ENCODE assay signal across 8 cellular contexts in genomic region chr1:15523104-15523921, GRCh38. TPM values are rescaled to one million over a fixed set of nuclear protein-coding genes. Genes with fewer than 3 reads are reported as not detected.
DNase-seq lines count a peak whose midpoint lies in the region; ATAC-seq and TF ChIP-seq lines count a peak whose summit lies in the region.

No MANE protein-coding gene starts in this region.

- H3K4me3 ChIP-seq in liver (ENCODE audit: low read depth in 1 of 3, low read length in 3 of 3) (peak overlapping the region; percentile 51 to 78 (median 65)), thyroid gland (replicated peaks in 1 of 3) (peak overlapping the region; percentile 5 to 65 (median 58))

- peak overlapping the region; percentile 78 to 80 for H3K9ac ChIP-seq in liver (ENCODE audit: low read depth in 1 of 2, low read length in 2 of 2)

- no peaks in the 10 kb centered on the region for H3K27me3 ChIP-seq in liver (ENCODE audit: control insufficient read depth in 4 of 4, insufficient read depth in 4 of 4, low read length in 3 of 4)
- no peaks in the 10 kb centered on the region for H3K27me3 ChIP-seq in thyroid gland

- H3K9me3 ChIP-seq in liver (ENCODE audit: control insufficient read depth in 4 of 4, low read length in 3 of 4) = no peaks in the 10 kb centered on the region
- no peaks in the 10 kb centered on the region for H3K9me3 ChIP-seq in thyroid gland

- peaks cover 9% of the 10 kb centered on the region for H3K36me3 Mint-ChIP-seq in activated CD8-positive, alpha-beta memory T cell treated with anti-CD3 and anti-CD28 coated beads, Interleukin-2, amount 10 ng/mL, durations not matched to agents 7 days and 5 days

- intact Hi-C loops in thyroid gland (cut with DNase I) = no loop called here

- H3K27ac ChIP-seq in angular gyrus (ENCODE audit: low read depth, low read length) (peak overlapping the region; percentile 79), liver (ENCODE audit: low read depth in 1 of 2, low read length in 2 of 2) (peak overlapping the region; percentile 82 to 99), thyroid gland (peak overlapping the region; percentile 5 to 98 (median 94))

- peaks cover 54% of the 10 kb centered on the region for H3K4me1 Mint-ChIP-seq in activated CD8-positive, alpha-beta memory T cell treated with anti-CD3 and anti-CD28 coated beads, Interleukin-2, amount 10 ng/mL, durations not matched to agents 7 days and 5 days

- no peak for DNase-seq in activated CD8-positive, alpha-beta memory T cell treated with anti-CD3 and anti-CD28 coated beads, Interleukin-2, amount 10 ng/mL, durations not matched to agents 7 days and 5 days
- DNase-seq in activated CD8-positive, alpha-beta memory T cell treated with anti-CD3 and anti-CD28 coated beads, Interleukin-2, amount 50 U/mL, for 48 hours = no peak
- DNase-seq in thyroid gland = no peak
- DNase-seq in GM10266 (ENCODE audit: extremely low spot score) = no peak
- no peak for DNase-seq in NCI-H2107 (lab: John Stamatoyannopoulos, UW)

- H3K4me1 ChIP-seq in liver (ENCODE audit: control insufficient read depth in 4 of 4, insufficient read depth in 4 of 4, low read length in 3 of 4) = peaks cover 3 to 35% (median 24%) of the 10 kb centered on the region in 4 donors
- H3K4me1 ChIP-seq in thyroid gland = peaks cover 28 to 35% of the 10 kb centered on the region in 2 donors

- H3K36me3 ChIP-seq in liver (ENCODE audit: control insufficient read depth in 4 of 4, insufficient read depth in 3 of 4, low read depth in 1 of 4, low read length in 3 of 4) (no peaks in the 10 kb centered on the region), thyroid gland (no peaks in the 10 kb centered on the region)

- 66% methylated on average over 12 of the region's 12 CpGs for WGBS in liver
- WGBS in thyroid gland, 2 donors = 59 to 61% methylated on average over 12 of the region's 12 CpGs

- no peak for ATAC-seq in activated CD8-positive, alpha-beta memory T cell treated with anti-CD3 and anti-CD28 coated beads, Interleukin-2, amount 10 ng/mL, durations not matched to agents 7 days and 5 days
- ATAC-seq in HG03139 (IDR thresholded peaks at IDR 0.05; ENCODE audit: unreplicated experiment) = no peak

- H3K27ac Mint-ChIP-seq in activated CD8-positive, alpha-beta memory T cell treated with anti-CD3 and anti-CD28 coated beads, Interleukin-2, amount 10 ng/mL, durations not matched to agents 7 days and 5 days = peak overlapping the region; percentile 100

- no peak for TF ChIP-seq POLR2A in thyroid gland (IDR thresholded peaks at IDR 0.05)

- no peaks in the 10 kb centered on the region for H3K27me3 Mint-ChIP-seq in activated CD8-positive, alpha-beta memory T cell treated with anti-CD3 and anti-CD28 coated beads, Interleukin-2, amount 10 ng/mL, durations not matched to agents 7 days and 5 days

- CTCF ChIA-PET in activated CD8-positive, alpha-beta memory T cell treated with anti-CD3 and anti-CD28 coated beads, Interleukin-2, amount 10 ng/mL, durations not matched to agents 7 days and 5 days (lab: Charles Lee) = interaction anchor here (1.0 to 1.3 kb wide), 3 partner anchors 56 to 218 kb away, joined by 3 to 4 read pairs (median 3); no protein-coding TSS in a partner anchor

- H3K4me3 Mint-ChIP-seq in activated CD8-positive, alpha-beta memory T cell treated with anti-CD3 and anti-CD28 coated beads, Interleukin-2, amount 10 ng/mL, durations not matched to agents 7 days and 5 days = peak overlapping the region; percentile 87

- TF ChIP-seq CTCF in liver (IDR thresholded peaks at IDR 0.05; ENCODE audit: low read depth, low read length, missing input control) (no peak), thyroid gland (IDR thresholded peaks at IDR 0.05) (no peak), GM10266 (IDR thresholded peaks at IDR 0.05; ENCODE audit: control insufficient read depth, insufficient read depth, low read depth, missing control alignments) (no peak)

- TF ChIP-seq RAD21 in liver (IDR thresholded peaks at IDR 0.05) = no peak

- H3K9me3 Mint-ChIP-seq in activated CD8-positive, alpha-beta memory T cell treated with anti-CD3 and anti-CD28 coated beads, Interleukin-2, amount 10 ng/mL, durations not matched to agents 7 days and 5 days (ENCODE audit: low read depth) = no peaks in the 10 kb centered on the region

TF ChIP-seq in liver, 16 proteins besides CTCF, POLR2A, EP300 and RAD21:
- no peak for TF ChIP-seq MAX (IDR thresholded peaks at IDR 0.05)
- TF ChIP-seq, protein P1, sequence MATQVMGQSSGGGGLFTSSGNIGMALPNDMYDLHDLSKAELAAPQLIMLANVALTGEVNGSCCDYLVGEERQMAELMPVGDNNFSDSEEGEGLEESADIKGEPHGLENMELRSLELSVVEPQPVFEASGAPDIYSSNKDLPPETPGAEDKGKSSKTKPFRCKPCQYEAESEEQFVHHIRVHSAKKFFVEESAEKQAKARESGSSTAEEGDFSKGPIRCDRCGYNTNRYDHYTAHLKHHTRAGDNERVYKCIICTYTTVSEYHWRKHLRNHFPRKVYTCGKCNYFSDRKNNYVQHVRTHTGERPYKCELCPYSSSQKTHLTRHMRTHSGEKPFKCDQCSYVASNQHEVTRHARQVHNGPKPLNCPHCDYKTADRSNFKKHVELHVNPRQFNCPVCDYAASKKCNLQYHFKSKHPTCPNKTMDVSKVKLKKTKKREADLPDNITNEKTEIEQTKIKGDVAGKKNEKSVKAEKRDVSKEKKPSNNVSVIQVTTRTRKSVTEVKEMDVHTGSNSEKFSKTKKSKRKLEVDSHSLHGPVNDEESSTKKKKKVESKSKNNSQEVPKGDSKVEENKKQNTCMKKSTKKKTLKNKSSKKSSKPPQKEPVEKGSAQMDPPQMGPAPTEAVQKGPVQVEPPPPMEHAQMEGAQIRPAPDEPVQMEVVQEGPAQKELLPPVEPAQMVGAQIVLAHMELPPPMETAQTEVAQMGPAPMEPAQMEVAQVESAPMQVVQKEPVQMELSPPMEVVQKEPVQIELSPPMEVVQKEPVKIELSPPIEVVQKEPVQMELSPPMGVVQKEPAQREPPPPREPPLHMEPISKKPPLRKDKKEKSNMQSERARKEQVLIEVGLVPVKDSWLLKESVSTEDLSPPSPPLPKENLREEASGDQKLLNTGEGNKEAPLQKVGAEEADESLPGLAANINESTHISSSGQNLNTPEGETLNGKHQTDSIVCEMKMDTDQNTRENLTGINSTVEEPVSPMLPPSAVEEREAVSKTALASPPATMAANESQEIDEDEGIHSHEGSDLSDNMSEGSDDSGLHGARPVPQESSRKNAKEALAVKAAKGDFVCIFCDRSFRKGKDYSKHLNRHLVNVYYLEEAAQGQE (IDR thresholded peaks at IDR 0.05) = peak; percentile 3
TF ChIP-seq in liver: peak in this region for 1.

RNA-seq across cellular contexts. Expression of gene CASP9, which starts 0.7 kb away (rescaled TPM):
- total RNA-seq in activated CD8-positive, alpha-beta memory T cell treated with anti-CD3 and anti-CD28 coated beads, Interleukin-2, amount 10 ng/mL, durations not matched to agents 7 days and 5 days = 10 to 100 TPM; 17.7 to 19.0 TPM
- total RNA-seq in liver (1 to 10 TPM; 4.2 to 4.4 TPM), thyroid gland (10 to 100 TPM; 16.9 to 29.8 (median 20.6) TPM)
- polyA plus RNA-seq in liver = 1 to 10 TPM; 2.8 to 5.8 TPM

RNA-seq across cellular contexts. Expression of gene DNAJC16, which starts 3.3 kb away (rescaled TPM):
- 10 to 100 TPM; 14.9 to 18.1 TPM for total RNA-seq in activated CD8-positive, alpha-beta memory T cell treated with anti-CD3 and anti-CD28 coated beads, Interleukin-2, amount 10 ng/mL, durations not matched to agents 7 days and 5 days
- 10 to 100 TPM in 1 of 2 donors, 1 to 10 TPM in 1; 9.2 to 13.1 TPM for total RNA-seq in liver
- 10 to 100 TPM in 1 of 2 donors, 1 to 10 TPM in 1; 3.3 to 14.2 TPM for polyA plus RNA-seq in liver
- total RNA-seq in thyroid gland = 10 to 100 TPM; 24.3 to 46.8 (median 29.7) TPM

RNA-seq across cellular contexts. Expression of gene CELA2B, which starts 47.4 kb away (rescaled TPM):
- not detected for total RNA-seq in activated CD8-positive, alpha-beta memory T cell treated with anti-CD3 and anti-CD28 coated beads, Interleukin-2, amount 10 ng/mL, durations not matched to agents 7 days and 5 days
- not detected for total RNA-seq in liver
- polyA plus RNA-seq in liver = not detected
- not detected for total RNA-seq in thyroid gland
